Comparison of ENCODE assay signal across 10 cellular contexts in genomic region chr21:36310016-36310415, GRCh38. TPM values are rescaled to one million over a fixed set of nuclear protein-coding genes. Genes with fewer than 3 reads are reported as not detected.
DNase-seq lines count a peak whose midpoint lies in the region; ATAC-seq and TF ChIP-seq lines count a peak whose summit lies in the region.
"Had no signal": no experiment of that assay in that cellular context is flagged by ENCODE, and none has a peak within 500 bp of the region (broad histone marks: within the 10 kb centered on the region; RNA-seq: fewer than 3 reads in every experiment).

No MANE protein-coding gene starts in this region.

- H3K4me1 ChIP-seq in OCI-LY3 (ENCODE audit: low read length) (peaks cover 17% of the 10 kb centered on the region), left lung (no peaks in the 10 kb centered on the region)
- H3K4me1 ChIP-seq: testis had no signal

- H3K9me3 Mint-ChIP-seq in naive thymus-derived CD8-positive, alpha-beta T cell = peaks cover 0 to 10% (median 3%) of the 10 kb centered on the region in 9 donors

- no peaks in the 10 kb centered on the region for H3K36me3 ChIP-seq in OCI-LY3 (replicated peaks; ENCODE audit: low read depth, low read length)
- no peaks in the 10 kb centered on the region for H3K36me3 ChIP-seq in left lung

- POLR2A ChIA-PET in naive thymus-derived CD8-positive, alpha-beta T cell (lab: Charles Lee) = interaction anchor here (1.1 to 2.3 kb wide), 2 partner anchors 10 to 11 kb away, joined by 6 read pairs; partner anchors contain the start of gene MORC3

- H3K27ac ChIP-seq in OCI-LY3 (ENCODE audit: low read length) (peak overlapping the region; percentile 85), left lung (no peak overlapping the region)
- H3K27ac ChIP-seq: testis had no signal

- TF ChIP-seq CTCF in OCI-LY3 (IDR thresholded peaks at IDR 0.05; ENCODE audit: low read depth, low read length) (no peak), left lung (IDR thresholded peaks at IDR 0.05) (no peak)

- H3K9ac ChIP-seq in OCI-LY3 (ENCODE audit: low read length) = peak overlapping the region; percentile 7; the same call in 1 of the 2 replicates

- peaks cover 5% of the 10 kb centered on the region; the same call in 1 of the 2 replicates for H3K9me3 ChIP-seq in OCI-LY3 (ENCODE audit: insufficient read depth, low read length)
- H3K9me3 ChIP-seq in left lung = peaks cover 0 to 13% of the 10 kb centered on the region in 2 donors
- H3K9me3 ChIP-seq: testis had no signal

- H3K4me2 ChIP-seq in OCI-LY3 (ENCODE audit: low read length) = peak overlapping the region; percentile 55

- ATAC-seq in GM18520 (IDR thresholded peaks at IDR 0.05; ENCODE audit: unreplicated experiment) (peak; percentile 74), HG02610 (IDR thresholded peaks at IDR 0.05; ENCODE audit: unreplicated experiment) (peak; percentile 91), GM21390 (IDR thresholded peaks at IDR 0.05; ENCODE audit: unreplicated experiment) (no peak), left lung (no peak)
- peak; percentile 67 to 81 for ATAC-seq in naive thymus-derived CD8-positive, alpha-beta T cell

- H3K4me3 ChIP-seq in OCI-LY3 (ENCODE audit: low read length) (peak overlapping the region; percentile 63), left lung (no peak overlapping the region)

- H4K20me1 ChIP-seq in OCI-LY3 (ENCODE audit: insufficient read depth, low read length) = no peaks in the 10 kb centered on the region

- peak overlapping the region; percentile 22; the same call in 1 of the 2 replicates for H2AFZ ChIP-seq in OCI-LY3 (ENCODE audit: low read depth, low read length)

- H3K27me3 ChIP-seq in OCI-LY3 (ENCODE audit: low read depth, low read length) (no peaks in the 10 kb centered on the region), left lung (no peaks in the 10 kb centered on the region)
- H3K27me3 ChIP-seq: testis had no signal

- no peaks in the 10 kb centered on the region for H3K27me3 Mint-ChIP-seq in naive thymus-derived CD8-positive, alpha-beta T cell

- peaks cover 0 to 16% (median 6%) of the 10 kb centered on the region in 4 donors for H3K4me1 Mint-ChIP-seq in naive thymus-derived CD8-positive, alpha-beta T cell

- H3K4me3 Mint-ChIP-seq in naive thymus-derived CD8-positive, alpha-beta T cell = peak overlapping the region in 4 of 10 donors; percentile 14 to 62 (median 54)

- H3K27ac Mint-ChIP-seq in naive thymus-derived CD8-positive, alpha-beta T cell = peak overlapping the region in 5 of 10 donors; percentile 52 to 84 (median 69)

- DNase-seq in naive thymus-derived CD8-positive, alpha-beta T cell = no peak
- DNase-seq in NOMO-1 treated with dmso at 0.1 percent for 144 hours (lab: John Stamatoyannopoulos, UW; ENCODE audit: unreplicated experiment) = no peak
- DNase-seq in left lung = no peak
- DNase-seq in NCI-H146 (lab: John Stamatoyannopoulos, UW) = no peak
- DNase-seq: NCI-H526, testis had no signal

- H3K79me2 ChIP-seq in OCI-LY3 (ENCODE audit: low read length) = no peaks in the 10 kb centered on the region

- peaks cover 0 to 3% (median 1%) of the 10 kb centered on the region in 3 donors for H3K36me3 Mint-ChIP-seq in naive thymus-derived CD8-positive, alpha-beta T cell

- intact Hi-C loops in left lung (cut with DNase I) = no loop called here

RNA-seq across cellular contexts. Expression of gene MORC3, which starts 10.0 kb away (rescaled TPM):
- total RNA-seq in naive thymus-derived CD8-positive, alpha-beta T cell = 10 to 100 TPM; 80.7 to 93.6 TPM
- 10 to 100 TPM; 21.6 to 30.3 (median 27.7) TPM for polyA plus RNA-seq in naive thymus-derived CD8-positive, alpha-beta T cell
- total RNA-seq in left lung = 10 to 100 TPM; 25.6 to 37.7 TPM

Comparison
In these comparisons a context has a peak if more than half of its experiments do, and no peak if none do; other contexts are left out.
1. ATAC-seq: peak in GM18520 (single experiment), HG02610 (single experiment) and naive thymus-derived CD8-positive, alpha-beta T cell (2 of 2); none in GM21390 (single experiment) and left lung (single experiment).